ENCODE assay signal across 8 cellular contexts in genomic region chr13:30572859-30573275, GRCh38. TPM values are rescaled to one million over a fixed set of nuclear protein-coding genes. Genes with fewer than 3 reads are reported as not detected.
DNase-seq lines count a peak whose midpoint lies in the region; ATAC-seq, FAIRE-seq and TF ChIP-seq lines count a peak whose summit lies in the region.

No MANE protein-coding gene starts in this region.

- H3K4me3 Mint-ChIP-seq in CD8-positive, alpha-beta T cell: peak overlapping the region; percentile 75
- H3K4me3 Mint-ChIP-seq in neural progenitor cell: no peak overlapping the region

- no peaks in the 10 kb centered on the region for H4K20me1 ChIP-seq in neural progenitor cell (ENCODE audit: low read depth)

- peaks cover 27% of the 10 kb centered on the region for H3K4me1 ChIP-seq in CD8-positive, alpha-beta T cell (ENCODE audit: insufficient read depth, low read length)
- no peaks in the 10 kb centered on the region for H3K4me1 ChIP-seq in psoas muscle
- H3K4me1 ChIP-seq in neural progenitor cell: no peaks in the 10 kb centered on the region

- H3K4me1 Mint-ChIP-seq in CD8-positive, alpha-beta T cell (ENCODE audit: low read depth): peaks cover 32% of the 10 kb centered on the region
- H3K4me1 Mint-ChIP-seq in neural progenitor cell: peaks cover 19% of the 10 kb centered on the region

- H3K36me3 ChIP-seq in CD8-positive, alpha-beta T cell (ENCODE audit: insufficient read depth, low read length): no peaks in the 10 kb centered on the region
- no peaks in the 10 kb centered on the region for H3K36me3 ChIP-seq in psoas muscle (ENCODE audit: insufficient read depth in 1 of 2, low read depth in 1 of 2)
- no peaks in the 10 kb centered on the region for H3K36me3 ChIP-seq in neural progenitor cell

- H3K79me2 ChIP-seq in neural progenitor cell (ENCODE audit: low read depth): no peaks in the 10 kb centered on the region

- CTCF ChIA-PET in CD8-positive, alpha-beta T cell (lab: Charles Lee): interaction anchor here (0.6 to 1.3 kb wide), 5 partner anchors 8 to 319 kb away, joined by 3 to 4 read pairs (median 3); no protein-coding TSS in a partner anchor

- 3 to 25% (median 12%) methylated on average over 1 of the region's 1 CpG for WGBS in psoas muscle, 3 donors

- no peaks in the 10 kb centered on the region for H3K27me3 ChIP-seq in CD8-positive, alpha-beta T cell (ENCODE audit: insufficient read depth, low read length)
- H3K27me3 ChIP-seq in psoas muscle (ENCODE audit: insufficient read depth in 3 of 3, low read length in 2 of 3) (no peaks in the 10 kb centered on the region), neural progenitor cell (no peaks in the 10 kb centered on the region)

- H3K9me3 ChIP-seq in CD8-positive, alpha-beta T cell (ENCODE audit: low read length): no peaks in the 10 kb centered on the region
- H3K9me3 ChIP-seq in psoas muscle: no peaks in the 10 kb centered on the region
- no peaks in the 10 kb centered on the region for H3K9me3 ChIP-seq in neural progenitor cell (ENCODE audit: low read depth)

- H2AFZ ChIP-seq in neural progenitor cell (replicated peaks): no peak overlapping the region

- peak overlapping the region; percentile 51 for H3K4me3 ChIP-seq in CD8-positive, alpha-beta T cell (ENCODE audit: low read depth, low read length)
- peak overlapping the region; percentile 53 for H3K4me3 ChIP-seq in WI38 (ENCODE audit: low read depth, low read length)
- H3K4me3 ChIP-seq in foreskin fibroblast (ENCODE audit: low read depth in 1 of 2, low read length in 2 of 2): peak overlapping the region; percentile 43 to 49
- peak overlapping the region; percentile 50 for H3K4me3 ChIP-seq in psoas muscle
- no peak overlapping the region for H3K4me3 ChIP-seq in neural progenitor cell

- FAIRE-seq in D721Med (lab: Jason Lieb, UNC): no peak

- DNase-seq in CD8-positive, alpha-beta T cell: peak in 2 of 7 experiments; percentile 12 to 25
- DNase-seq in HT-29 (ENCODE audit: low spot score): peak; percentile 42
- peak; percentile 24 to 64 for DNase-seq in foreskin fibroblast
- no peak for DNase-seq in psoas muscle
- DNase-seq in D721Med (ENCODE audit: insufficient read length, low spot score): no peak
- no peak for DNase-seq in neural progenitor cell (ENCODE audit: low spot score)

- H3K36me3 Mint-ChIP-seq in CD8-positive, alpha-beta T cell: no peaks in the 10 kb centered on the region
- no peaks in the 10 kb centered on the region for H3K36me3 Mint-ChIP-seq in neural progenitor cell

- no peak overlapping the region for H3K9ac ChIP-seq in neural progenitor cell

- no peaks in the 10 kb centered on the region for H3F3A ChIP-seq in neural progenitor cell (ENCODE audit: low read depth)

- TF ChIP-seq CTCF in CD8-positive, alpha-beta T cell (IDR thresholded peaks at IDR 0.05): peak; percentile 44
- TF ChIP-seq CTCF in WI38 (IDR thresholded peaks at IDR 0.05; ENCODE audit: low read depth, low read length) (no peak), foreskin fibroblast (IDR thresholded peaks at IDR 0.05; ENCODE audit: low read depth, low read length) (peak; percentile 27), psoas muscle (IDR thresholded peaks at IDR 0.05) (peak; percentile 8), D721Med (IDR thresholded peaks at IDR 0.05; ENCODE audit: insufficient read depth, missing control alignments) (no peak), neural progenitor cell (IDR thresholded peaks at IDR 0.05) (no peak)

- peak; percentile 57 for ATAC-seq in CD8-positive, alpha-beta T cell
- ATAC-seq in GM18909 (IDR thresholded peaks at IDR 0.05; ENCODE audit: poor library complexity, unreplicated experiment) (peak; percentile 78), psoas muscle (no peak)

- peak overlapping the region; percentile 91 for H3K27ac Mint-ChIP-seq in CD8-positive, alpha-beta T cell
- H3K27ac Mint-ChIP-seq in neural progenitor cell: no peak overlapping the region

- H3K4me2 ChIP-seq in neural progenitor cell: no peak overlapping the region

- intact Hi-C loops in CD8-positive, alpha-beta T cell (cut with DNase I, micrococcal nuclease): loop anchor here (1.0 to 10.0 kb wide), 13 partner anchors 44 to 986 kb away; partner anchors contain the start of genes HMGB1 (in 2 of the 2), KATNAL1 (in 1 of the 2) and USPL1 (in 1 of the 2)
- intact Hi-C loops in psoas muscle (cut with DNase I): loop anchor here in 1 of 2 donors (10.0 kb wide), 1 partner anchor 438 kb away; no protein-coding TSS in a partner anchor

- POLR2A ChIA-PET in CD8-positive, alpha-beta T cell (lab: Charles Lee): interaction anchor here (0.5 to 1.2 kb wide), 3 partner anchors 9 to 162 kb away, joined by 3 to 6 read pairs (median 3); no protein-coding TSS in a partner anchor

- H3K27me3 Mint-ChIP-seq in CD8-positive, alpha-beta T cell (ENCODE audit: low read depth): no peaks in the 10 kb centered on the region
- no peaks in the 10 kb centered on the region for H3K27me3 Mint-ChIP-seq in neural progenitor cell (ENCODE audit: insufficient read depth, low read depth)

- H3K27ac ChIP-seq in CD8-positive, alpha-beta T cell (ENCODE audit: low read depth, low read length): peak overlapping the region; percentile 58
- H3K27ac ChIP-seq in psoas muscle (no peak overlapping the region), neural progenitor cell (no peak overlapping the region)

- no peaks in the 10 kb centered on the region for H3K9me3 Mint-ChIP-seq in CD8-positive, alpha-beta T cell
- no peaks in the 10 kb centered on the region for H3K9me3 Mint-ChIP-seq in neural progenitor cell

RNA-seq across cellular contexts. Expression of gene USPL1, which starts 44.9 kb away (rescaled TPM):
- total RNA-seq in CD8-positive, alpha-beta T cell: 10 to 100 TPM; 42.0 to 42.4 TPM
- total RNA-seq in HT-29 (2014; rRNA removed; shearing (Covaris generic)): 14.6 and 16.1 TPM in 2 replicates
- total RNA-seq in psoas muscle (10 to 100 TPM; 11.2 to 18.4 (median 13.1) TPM), neural progenitor cell (ENCODE audit: low replicate concordance) (36.2 and 42.5 TPM in 2 replicates)
- 10 to 100 TPM in 2 of 3 donors, 1 to 10 TPM in 1; 6.6 to 17.3 (median 11.1) TPM for polyA plus RNA-seq in psoas muscle

Comparison
In these comparisons a context has a peak if more than half of its experiments do, and no peak if none do; other contexts are left out.
1. ATAC-seq: peak in CD8-positive, alpha-beta T cell (single experiment) and GM18909 (single experiment); none in psoas muscle (0 of 4).
2. DNase-seq: peak in HT-29 (single experiment) and foreskin fibroblast (2 of 2); none in psoas muscle (0 of 2), D721Med (single experiment) and neural progenitor cell (single experiment).
3. CTCF ChIP-seq: peak in CD8-positive, alpha-beta T cell (single experiment), foreskin fibroblast (single experiment) and psoas muscle (single experiment); none in WI38 (single experiment), D721Med (single experiment) and neural progenitor cell (single experiment).